22 cellular contexts compared by ENCODE assay signal in the genomic region with DNA sequence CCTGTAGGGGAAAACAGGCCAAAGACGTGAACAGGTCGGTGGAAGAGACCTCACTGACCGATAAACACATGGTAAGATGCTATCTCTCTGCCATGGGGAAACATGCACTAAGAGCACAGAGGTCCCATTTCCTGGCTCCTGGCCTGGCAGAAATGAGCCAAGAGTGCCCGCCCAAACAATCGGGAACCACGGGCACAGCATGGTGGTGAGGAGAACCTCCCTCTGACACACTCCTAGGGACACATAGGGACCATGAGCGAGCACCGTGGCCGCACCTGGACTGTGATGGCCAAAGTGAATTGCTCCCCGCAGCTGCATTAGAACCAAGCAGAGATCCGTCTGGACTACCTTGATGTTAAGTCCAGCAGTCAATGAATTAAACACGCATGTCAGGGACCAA. TPM values are rescaled to one million over a fixed set of nuclear protein-coding genes. Genes with fewer than 3 reads are reported as not detected.
DNase-seq lines count a peak whose midpoint lies in the region; ATAC-seq and TF ChIP-seq lines count a peak whose summit lies in the region.
"Had no signal": no experiment of that assay in that cellular context is flagged by ENCODE, and none has a peak within 500 bp of the region (broad histone marks: within the 10 kb centered on the region; RNA-seq: fewer than 3 reads in every experiment).

No MANE protein-coding gene starts in this region.

- intact Hi-C loops in spleen (cut with DNase I; ENCODE audit: low total_unique reads): no loop called here

- no peak overlapping the region for H3K27ac Mint-ChIP-seq in activated CD8-positive, alpha-beta memory T cell treated with anti-CD3 and anti-CD28 coated beads, Interleukin-2, amount 10 ng/mL, durations not matched to agents 7 days and 5 days
- H3K27ac Mint-ChIP-seq: activated T-helper 17 cell treated with anti-CD3 and anti-CD28 coated beads, Interleukin-2, amount 50 U/mL, for 72 hours; CD8-positive, alpha-beta memory T cell had no signal

- no peaks in the 10 kb centered on the region for H3K4me1 Mint-ChIP-seq in activated CD8-positive, alpha-beta memory T cell treated with anti-CD3 and anti-CD28 coated beads, Interleukin-2, amount 10 ng/mL, durations not matched to agents 7 days and 5 days

- H3K4me1 ChIP-seq in RWPE2 (ENCODE audit: insufficient read depth, poor library complexity, severe bottlenecking): peaks cover 34% of the 10 kb centered on the region
- H3K4me1 ChIP-seq in liver (ENCODE audit: control insufficient read depth in 4 of 4, insufficient read depth in 4 of 4, low read length in 3 of 4): peaks cover 62 to 91% (median 85%) of the 10 kb centered on the region in 4 donors
- peaks cover 31 to 100% (median 97%) of the 10 kb centered on the region in 6 donors for H3K4me1 ChIP-seq in spleen

- no peaks in the 10 kb centered on the region for H3K9me3 Mint-ChIP-seq in activated CD8-positive, alpha-beta memory T cell treated with anti-CD3 and anti-CD28 coated beads, Interleukin-2, amount 10 ng/mL, durations not matched to agents 7 days and 5 days (ENCODE audit: low read depth)
- H3K9me3 Mint-ChIP-seq: activated T-helper 17 cell treated with anti-CD3 and anti-CD28 coated beads, Interleukin-2, amount 50 U/mL, for 72 hours; CD8-positive, alpha-beta memory T cell had no signal

- H3K27me3 Mint-ChIP-seq in activated CD8-positive, alpha-beta memory T cell treated with anti-CD3 and anti-CD28 coated beads, Interleukin-2, amount 10 ng/mL, durations not matched to agents 7 days and 5 days: no peaks in the 10 kb centered on the region
- H3K27me3 Mint-ChIP-seq: activated T-helper 17 cell treated with anti-CD3 and anti-CD28 coated beads, Interleukin-2, amount 50 U/mL, for 72 hours; CD8-positive, alpha-beta memory T cell had no signal

- H3K4me3 Mint-ChIP-seq in activated CD8-positive, alpha-beta memory T cell treated with anti-CD3 and anti-CD28 coated beads, Interleukin-2, amount 10 ng/mL, durations not matched to agents 7 days and 5 days: no peak overlapping the region
- H3K4me3 Mint-ChIP-seq: activated T-helper 17 cell treated with anti-CD3 and anti-CD28 coated beads, Interleukin-2, amount 50 U/mL, for 72 hours; CD8-positive, alpha-beta memory T cell had no signal

- H3K36me3 ChIP-seq in RWPE2 (ENCODE audit: low read depth) (no peaks in the 10 kb centered on the region), liver (ENCODE audit: control insufficient read depth in 4 of 4, insufficient read depth in 3 of 4, low read depth in 1 of 4, low read length in 3 of 4) (no peaks in the 10 kb centered on the region), spleen (peaks cover 0 to 32% (median 0%) of the 10 kb centered on the region in 6 donors), brain microvascular endothelial cell (replicated peaks) (no peaks in the 10 kb centered on the region)

- TF ChIP-seq POLR2A in spleen (IDR thresholded peaks at IDR 0.05): no peak

- H3K4me3 ChIP-seq in RWPE2 (ENCODE audit: severe bottlenecking) (no peak overlapping the region), liver (ENCODE audit: low read depth in 1 of 3, low read length in 3 of 3) (no peak overlapping the region), spleen (no peak overlapping the region), brain microvascular endothelial cell (ENCODE audit: low read depth, low read length) (no peak overlapping the region)
- H3K4me3 ChIP-seq: skin epidermis had no signal

- no peaks in the 10 kb centered on the region for H3K36me3 Mint-ChIP-seq in activated CD8-positive, alpha-beta memory T cell treated with anti-CD3 and anti-CD28 coated beads, Interleukin-2, amount 10 ng/mL, durations not matched to agents 7 days and 5 days

- no peak overlapping the region for H3K9ac ChIP-seq in liver (ENCODE audit: low read depth in 1 of 2, low read length in 2 of 2)
- H3K9ac ChIP-seq: SK-N-SH had no signal

- H3K9me3 ChIP-seq in RWPE2 (ENCODE audit: severe bottlenecking) (no peaks in the 10 kb centered on the region), liver (ENCODE audit: control insufficient read depth in 4 of 4, low read length in 3 of 4) (no peaks in the 10 kb centered on the region), spleen (no peaks in the 10 kb centered on the region)
- H3K9me3 ChIP-seq: SK-N-SH had no signal

- ATAC-seq in RWPE2 (ENCODE audit: low read depth): no peak
- no peak for ATAC-seq in activated CD8-positive, alpha-beta memory T cell treated with anti-CD3 and anti-CD28 coated beads, Interleukin-2, amount 10 ng/mL, durations not matched to agents 7 days and 5 days
- ATAC-seq in HG03460 (IDR thresholded peaks at IDR 0.05; ENCODE audit: unreplicated experiment): no peak
- ATAC-seq: activated CD4-positive, CD25-positive, alpha-beta regulatory T cell treated with anti-CD3 and anti-CD28 coated beads, Interleukin-2, amount 50 U/mL, for 24 hours; activated T-helper 17 cell treated with anti-CD3 and anti-CD28 coated beads, Interleukin-2, amount 50 U/mL, for 72 hours; esophagus mucosa; Panc1 had no signal

- H3K27me3 ChIP-seq in RWPE2 (ENCODE audit: insufficient read depth, poor library complexity, severe bottlenecking): no peaks in the 10 kb centered on the region
- H3K27me3 ChIP-seq in liver (ENCODE audit: control insufficient read depth in 4 of 4, insufficient read depth in 4 of 4, low read length in 3 of 4): no peaks in the 10 kb centered on the region
- H3K27me3 ChIP-seq in spleen (replicated peaks in 1 of 7): no peaks in the 10 kb centered on the region
- no peaks in the 10 kb centered on the region for H3K27me3 ChIP-seq in brain microvascular endothelial cell (replicated peaks)

- DNase-seq in RWPE2 (ENCODE audit: low spot score) (peak; percentile 39), spleen (peak; percentile 76), brain microvascular endothelial cell (no peak), caudate nucleus (lab: John Stamatoyannopoulos, UW) (no peak)
- DNase-seq in activated CD8-positive, alpha-beta memory T cell treated with anti-CD3 and anti-CD28 coated beads, Interleukin-2, amount 10 ng/mL, durations not matched to agents 7 days and 5 days: no peak
- DNase-seq: central memory CD4-positive, alpha-beta T cell; DMS79; H7; NCI-H187 treated with DMSO at 0.1 percent for 48 hours; NCI-H226; SK-N-SH; stimulated activated CD4-positive, alpha-beta T cell treated with anti-CD3 and anti-CD28 coated beads, Interleukin-2, amount 100 ng/mL, for 48 hours had no signal

- H3K27ac ChIP-seq in C4-2B (peak overlapping the region; percentile 91), RWPE2 (ENCODE audit: poor library complexity, severe bottlenecking) (no peak overlapping the region), liver (ENCODE audit: low read depth in 1 of 2, low read length in 2 of 2) (peak overlapping the region; percentile 63 to 85), spleen (peak overlapping the region in 5 of 8 donors; percentile 54 to 78 (median 65)), brain microvascular endothelial cell (no peak overlapping the region), caudate nucleus (ENCODE audit: low read depth, low read length) (no peak overlapping the region)
- H3K27ac ChIP-seq: HL-60 had no signal

- TF ChIP-seq CTCF in C4-2B (conservative IDR thresholded peaks at IDR 0.05) (no peak), RWPE2 (IDR thresholded peaks at IDR 0.05; ENCODE audit: poor library complexity, severe bottlenecking) (no peak), liver (IDR thresholded peaks at IDR 0.05; ENCODE audit: low read depth, low read length, missing input control) (no peak), spleen (IDR thresholded peaks at IDR 0.05 in 8 of 11, conservative IDR thresholded peaks at IDR 0.05 in 3 of 11) (no peak), brain microvascular endothelial cell (IDR thresholded peaks at IDR 0.05; ENCODE audit: low read depth, low read length, missing control alignments) (no peak)

- in situ Hi-C loops in brain microvascular endothelial cell (cut with HindIII; ENCODE audit: low pct_ligation_motif_present, low sequenced_read_pairs): loop anchor here (25.0 kb wide), 1 partner anchor 430 kb away; no protein-coding TSS in a partner anchor

- TF ChIP-seq RAD21 in liver (IDR thresholded peaks at IDR 0.05): peak in 1 of 2 donors; percentile 7

- WGBS in liver: 41% methylated on average over 12 of the region's 12 CpGs
- WGBS in spleen, 5 donors: 71 to 83% (median 79%) methylated on average over 12 of the region's 12 CpGs

- CTCF ChIA-PET in activated CD8-positive, alpha-beta memory T cell treated with anti-CD3 and anti-CD28 coated beads, Interleukin-2, amount 10 ng/mL, durations not matched to agents 7 days and 5 days (lab: Charles Lee): no interaction called here

TF ChIP-seq in liver, 16 proteins besides CTCF, POLR2A, EP300 and RAD21:
- TF ChIP-seq HNF4A (conservative IDR thresholded peaks at IDR 0.05) (peak; percentile 30 to 63), RXRA (IDR thresholded peaks at IDR 0.05) (peak; percentile 49 to 92), YY1 (IDR thresholded peaks at IDR 0.05) (peak; percentile 67)
- TF ChIP-seq, protein P1, sequence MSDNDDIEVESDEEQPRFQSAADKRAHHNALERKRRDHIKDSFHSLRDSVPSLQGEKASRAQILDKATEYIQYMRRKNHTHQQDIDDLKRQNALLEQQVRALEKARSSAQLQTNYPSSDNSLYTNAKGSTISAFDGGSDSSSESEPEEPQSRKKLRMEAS (IDR thresholded peaks at IDR 0.05): peak; percentile 54
- TF ChIP-seq, protein P2, sequence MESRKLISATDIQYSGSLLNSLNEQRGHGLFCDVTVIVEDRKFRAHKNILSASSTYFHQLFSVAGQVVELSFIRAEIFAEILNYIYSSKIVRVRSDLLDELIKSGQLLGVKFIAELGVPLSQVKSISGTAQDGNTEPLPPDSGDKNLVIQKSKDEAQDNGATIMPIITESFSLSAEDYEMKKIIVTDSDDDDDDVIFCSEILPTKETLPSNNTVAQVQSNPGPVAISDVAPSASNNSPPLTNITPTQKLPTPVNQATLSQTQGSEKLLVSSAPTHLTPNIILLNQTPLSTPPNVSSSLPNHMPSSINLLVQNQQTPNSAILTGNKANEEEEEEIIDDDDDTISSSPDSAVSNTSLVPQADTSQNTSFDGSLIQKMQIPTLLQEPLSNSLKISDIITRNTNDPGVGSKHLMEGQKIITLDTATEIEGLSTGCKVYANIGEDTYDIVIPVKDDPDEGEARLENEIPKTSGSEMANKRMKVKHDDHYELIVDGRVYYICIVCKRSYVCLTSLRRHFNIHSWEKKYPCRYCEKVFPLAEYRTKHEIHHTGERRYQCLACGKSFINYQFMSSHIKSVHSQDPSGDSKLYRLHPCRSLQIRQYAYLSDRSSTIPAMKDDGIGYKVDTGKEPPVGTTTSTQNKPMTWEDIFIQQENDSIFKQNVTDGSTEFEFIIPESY (IDR thresholded peaks at IDR 0.05): no peak

RNA-seq across cellular contexts. Expression of a gene that starts 11.1 kb away (rescaled TPM):
- total RNA-seq in liver (10 to 100 TPM; 19.1 to 31.9 TPM), spleen (10 to 100 TPM; 52.2 to 99.5 (median 66.7) TPM)
- polyA plus RNA-seq in liver (10 to 100 TPM; 17.9 to 31.7 TPM), spleen (10 to 100 TPM in 1 of 3 donors, 1 to 10 TPM in 2; 7.2 to 24.7 (median 9.2) TPM)
- total RNA-seq in activated CD8-positive, alpha-beta memory T cell treated with anti-CD3 and anti-CD28 coated beads, Interleukin-2, amount 10 ng/mL, durations not matched to agents 7 days and 5 days: 1 to 10 TPM; 7.0 to 8.6 TPM

Comparison
In these comparisons a context has a peak if more than half of its experiments do, and no peak if none do; other contexts are left out.
1. H3K27ac ChIP-seq: peak in C4-2B (single experiment), liver (2 of 2) and spleen (5 of 8); none in RWPE2 (single experiment), brain microvascular endothelial cell (single experiment) and caudate nucleus (single experiment).
2. DNase-seq: peak in RWPE2 (single experiment) and spleen (single experiment); none in activated CD8-positive, alpha-beta memory T cell treated with anti-CD3 and anti-CD28 coated beads, Interleukin-2, amount 10 ng/mL, durations not matched to agents 7 days and 5 days (single experiment), brain microvascular endothelial cell (single experiment) and caudate nucleus (0 of 61).